In genomic region chr17:49378311-49378710, GRCh38 we compare ENCODE assay signal across 25 cellular contexts.
"Had no signal": no experiment of that assay in that cellular context is flagged by ENCODE, and none has a peak within 500 bp of the region (broad histone marks: within the 10 kb centered on the region; RNA-seq: fewer than 3 reads in every experiment).

No MANE protein-coding gene starts in this region.

- H3K9me3 ChIP-seq: colonic mucosa, esophagus muscularis mucosa, esophagus squamous epithelium, gastrocnemius medialis, gastroesophageal sphincter, heart left ventricle, heart right ventricle had no signal

- H3K27ac Mint-ChIP-seq: dendritic cell treated with granulocyte-macrophage colony-stimulating factor and Interleukin-4, amounts not matched to agents 40 ng/mL and 50 ng/mL, for 4 days; effector memory CD8-positive, alpha-beta T cell; endodermal cell had no signal

- H3K27ac ChIP-seq: colonic mucosa, coronary artery, dorsolateral prefrontal cortex, epithelial cell of prostate, esophagus muscularis mucosa, esophagus squamous epithelium, foreskin keratinocyte, gastrocnemius medialis, gastroesophageal sphincter, heart left ventricle, heart right ventricle had no signal

- H3K9me3 Mint-ChIP-seq: dendritic cell treated with granulocyte-macrophage colony-stimulating factor and Interleukin-4, amounts not matched to agents 40 ng/mL and 50 ng/mL, for 4 days; effector memory CD8-positive, alpha-beta T cell; endodermal cell had no signal

- H3K27me3 ChIP-seq: colonic mucosa, dorsolateral prefrontal cortex, esophagus muscularis mucosa, esophagus squamous epithelium, gastrocnemius medialis, gastroesophageal sphincter, heart left ventricle, heart right ventricle had no signal

- H3K36me3 ChIP-seq: colonic mucosa, esophagus muscularis mucosa, esophagus squamous epithelium, gastrocnemius medialis, gastroesophageal sphincter, heart left ventricle, heart right ventricle had no signal

- H3K4me3 ChIP-seq: colonic mucosa, coronary artery, dorsolateral prefrontal cortex, esophagus muscularis mucosa, esophagus squamous epithelium, gastrocnemius medialis, gastroesophageal sphincter, heart left ventricle, heart right ventricle had no signal

- DNase-seq: colonic mucosa; cortex of kidney; dermis blood vessel endothelial cell; dorsolateral prefrontal cortex; effector CD4-positive, alpha-beta T cell; effector CD8-positive, alpha-beta T cell; effector memory CD4-positive, alpha-beta T cell; effector memory CD8-positive, alpha-beta T cell; endodermal cell; erythroblast; esophagus squamous epithelium; foreskin fibroblast; foreskin keratinocyte; foreskin melanocyte; gastrocnemius medialis; glutamatergic neuron; head of caudate nucleus; heart left ventricle; heart right ventricle had no signal

- H3K4me1 ChIP-seq: colonic mucosa, gastrocnemius medialis, heart left ventricle, heart right ventricle had no signal

- H3K4me3 Mint-ChIP-seq: dendritic cell treated with granulocyte-macrophage colony-stimulating factor and Interleukin-4, amounts not matched to agents 40 ng/mL and 50 ng/mL, for 4 days; effector memory CD8-positive, alpha-beta T cell; endodermal cell had no signal

- ATAC-seq: effector memory CD8-positive, alpha-beta T cell; esophagus mucosa; foreskin keratinocyte; gastrocnemius medialis; gastroesophageal sphincter; heart left ventricle; heart right ventricle had no signal

- H3K27me3 Mint-ChIP-seq: dendritic cell treated with granulocyte-macrophage colony-stimulating factor and Interleukin-4, amounts not matched to agents 40 ng/mL and 50 ng/mL, for 4 days; effector memory CD8-positive, alpha-beta T cell had no signal
